In genomic region chr10:93438796-93439253, GRCh38 we compare ENCODE assay signal across 8 cellular contexts. TPM values are rescaled to one million over a fixed set of nuclear protein-coding genes. Genes with fewer than 3 reads are reported as not detected.
A peak's percentile ranks its signal among the peaks of the same experiment; 100 is the strongest.
DNase-seq lines count a peak whose midpoint lies in the region; ATAC-seq, FAIRE-seq and TF ChIP-seq lines count a peak whose summit lies in the region.
"Had no signal": no experiment of that assay in that cellular context is flagged by ENCODE, and none has a peak within 500 bp of the region (broad histone marks: within the 10 kb centered on the region; RNA-seq: fewer than 3 reads in every experiment).

No MANE protein-coding gene starts in this region.

- ATAC-seq in left lobe of liver, result peak; percentile 40
- ATAC-seq: activated T-helper 17 cell treated with anti-CD3 and anti-CD28 coated beads, Interleukin-2, amount 50 U/mL, for 72 hours had no signal

- no peaks in the 10 kb centered on the region for H3K9me3 ChIP-seq in suprapubic skin

- TF ChIP-seq CTCF in bronchial epithelial cell (IDR thresholded peaks at IDR 0.05; ENCODE audit: insufficient read depth, low read length, severe bottlenecking), result no peak
- TF ChIP-seq CTCF in suprapubic skin (IDR thresholded peaks at IDR 0.05), result no peak

- FAIRE-seq in bronchial epithelial cell (lab: Jason Lieb, UNC) (peak; percentile 40), H54 (lab: Jason Lieb, UNC) (no peak)

- peak overlapping the region; percentile 98 for H3K27ac ChIP-seq in suprapubic skin

- no peak for TF ChIP-seq POLR2A in suprapubic skin (IDR thresholded peaks at IDR 0.05)
- TF ChIP-seq POLR2A in H54 (IDR thresholded peaks at IDR 0.05; ENCODE audit: low read depth, low read length), result no peak

- H3K4me1 ChIP-seq in suprapubic skin, result peaks cover 100% of the 10 kb centered on the region

- H3K27me3 ChIP-seq in bronchial epithelial cell (ENCODE audit: control insufficient read depth, insufficient read depth, low read length) (no peaks in the 10 kb centered on the region), suprapubic skin (no peaks in the 10 kb centered on the region)

- H3K4me3 ChIP-seq in bronchial epithelial cell (ENCODE audit: low read depth, low read length), result no peak overlapping the region
- peak overlapping the region; percentile 21 for H3K4me3 ChIP-seq in suprapubic skin

- no peak for TF ChIP-seq EP300 in suprapubic skin (IDR thresholded peaks at IDR 0.05)

- H3K36me3 ChIP-seq in bronchial epithelial cell (ENCODE audit: control insufficient read depth, insufficient read depth, low read length), result peaks cover 4% of the 10 kb centered on the region
- H3K36me3 ChIP-seq in suprapubic skin, result no peaks in the 10 kb centered on the region

- DNase-seq in NCI-H187 treated with DMSO at 0.1 percent for 48 hours (lab: John Stamatoyannopoulos, UW) (peak; percentile 62), bronchial epithelial cell (ENCODE audit: low read depth) (peak; percentile 84), left lobe of liver (ENCODE audit: low spot score) (no peak), suprapubic skin (ENCODE audit: low spot score in 2 of 2) (no peak), MV-4-11 (lab: John Stamatoyannopoulos, UW) (no peak), H54 (ENCODE audit: insufficient read length, low spot score) (no peak), NCI-H2107 (lab: John Stamatoyannopoulos, UW) (no peak)

- 46% methylated on average over 10 of the region's 10 CpGs for WGBS in suprapubic skin

RNA-seq across cellular contexts. Expression of gene MYOF, which starts 43.3 kb away (rescaled TPM):
- total RNA-seq in bronchial epithelial cell, result 108 and 133 TPM in 2 replicates
- total RNA-seq in left lobe of liver, result 3.2 TPM
- total RNA-seq in suprapubic skin, result 100 to 1,000 TPM in 3 of 4 donors, 10 to 100 TPM in 1; 77.8 to 174 (median 116) TPM

RNA-seq across cellular contexts. Expression of gene CEP55, which starts 57.6 kb away (rescaled TPM):
- total RNA-seq in bronchial epithelial cell (0.53 and 2.0 TPM in 2 replicates), left lobe of liver (0.08 TPM), suprapubic skin (1 to 10 TPM; 1.4 to 4.3 (median 2.8) TPM)

Comparison
In these comparisons a context has a peak if more than half of its experiments do, and no peak if none do; other contexts are left out.
1. DNase-seq: peak in NCI-H187 treated with DMSO at 0.1 percent for 48 hours (single experiment) and bronchial epithelial cell (single experiment); none in left lobe of liver (single experiment), suprapubic skin (0 of 2), MV-4-11 (single experiment), H54 (single experiment) and NCI-H2107 (single experiment).
2. RNA of gene MYOF, which starts 43.3 kb away (total RNA-seq): 108 to 133 TPM in bronchial epithelial cell and 77.8 to 174 TPM in suprapubic skin; 3.2 TPM in left lobe of liver (single experiment); every median in the first group is over 10 times any median in the second.